ENCODE assay signal across 17 cellular contexts in the genomic region with DNA sequence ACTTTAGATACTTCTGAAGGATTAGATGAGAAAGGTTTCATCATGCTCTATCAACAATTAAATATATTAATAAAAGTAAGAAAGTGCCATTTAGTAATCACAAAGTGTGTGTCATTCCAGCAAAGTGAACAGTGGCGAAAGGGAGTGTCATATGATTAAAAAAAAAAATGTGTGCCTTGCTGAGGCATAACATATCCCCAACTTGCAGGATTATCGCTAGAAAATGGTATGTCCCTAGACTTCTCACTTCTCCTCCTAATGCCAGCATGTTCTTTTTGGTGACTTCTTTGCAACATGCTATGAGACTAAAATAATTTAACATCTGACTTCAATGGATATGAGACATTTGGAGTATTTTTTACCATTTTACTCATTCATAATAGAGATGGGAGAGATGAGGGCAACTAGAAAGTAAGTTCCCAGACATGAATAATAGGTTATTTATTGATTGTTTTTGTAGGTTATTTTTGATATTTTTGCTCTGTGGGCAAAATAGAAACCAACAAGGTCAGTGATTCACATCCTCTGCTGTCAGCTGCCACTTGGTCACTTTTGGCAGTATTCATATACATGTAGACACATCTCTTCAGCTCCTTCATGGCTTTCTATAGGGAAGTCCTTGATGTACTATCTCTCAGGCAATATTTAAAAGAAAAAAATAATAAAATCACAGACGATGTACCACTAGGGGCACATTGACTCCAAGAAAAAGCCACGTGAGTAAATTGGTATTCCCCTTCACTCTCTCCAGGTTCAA.
A peak's percentile ranks its signal among the peaks of the same experiment; 100 is the strongest.
DNase-seq lines count a peak whose midpoint lies in the region; ATAC-seq lines count a peak whose summit lies in the region.
"Had no signal": no experiment of that assay in that cellular context is flagged by ENCODE, and none has a peak within 500 bp of the region (broad histone marks: within the 10 kb centered on the region; RNA-seq: fewer than 3 reads in every experiment).

No MANE protein-coding gene starts in this region.

- H3K27ac Mint-ChIP-seq in activated naive CD8-positive, alpha-beta T cell treated with anti-CD3 and anti-CD28 coated beads for 36 hours = no peak overlapping the region

- DNase-seq in NAMALWA (ENCODE audit: low spot score) (peak; percentile 16), DMS 273 treated with DMSO at 0.1 percent for 48 hours (lab: John Stamatoyannopoulos, UW) (no peak), RPMI8226 (no peak), GDM1 (lab: John Stamatoyannopoulos, UW) (no peak)
- no peak for DNase-seq in activated naive CD8-positive, alpha-beta T cell treated with anti-CD3 and anti-CD28 coated beads for 36 hours
- DNase-seq: activated CD4-positive, alpha-beta T cell treated with anti-CD3 and anti-CD28 coated beads, Interleukin-2, amount 50 U/mL, for 4 hours; colonic mucosa; GOT3; heart right ventricle; kidney; NCI-H1105 treated with DMSO at 0.1 percent for 48 hours; pancreas; stomach had no signal

- H3K9me3 Mint-ChIP-seq in activated naive CD8-positive, alpha-beta T cell treated with anti-CD3 and anti-CD28 coated beads for 36 hours = peaks cover 5% of the 10 kb centered on the region

- H3K4me1 Mint-ChIP-seq in activated naive CD8-positive, alpha-beta T cell treated with anti-CD3 and anti-CD28 coated beads for 36 hours = no peaks in the 10 kb centered on the region

- no peaks in the 10 kb centered on the region for H3K36me3 Mint-ChIP-seq in activated naive CD8-positive, alpha-beta T cell treated with anti-CD3 and anti-CD28 coated beads for 36 hours

- peak; percentile 74 for ATAC-seq in GM18517 (IDR thresholded peaks at IDR 0.05; ENCODE audit: unreplicated experiment)
- ATAC-seq in GM21381 (IDR thresholded peaks at IDR 0.05; ENCODE audit: unreplicated experiment) = peak; percentile 64
- peak; percentile 71 for ATAC-seq in HG03060 (IDR thresholded peaks at IDR 0.05; ENCODE audit: low read depth, unreplicated experiment)
- ATAC-seq: esophagus mucosa, heart right ventricle, pancreas had no signal

- H3K27me3 Mint-ChIP-seq in activated naive CD8-positive, alpha-beta T cell treated with anti-CD3 and anti-CD28 coated beads for 36 hours = no peaks in the 10 kb centered on the region

- H3K4me3 Mint-ChIP-seq in activated naive CD8-positive, alpha-beta T cell treated with anti-CD3 and anti-CD28 coated beads for 36 hours = no peak overlapping the region
